8 cellular contexts compared by ENCODE assay signal in the genomic region with DNA sequence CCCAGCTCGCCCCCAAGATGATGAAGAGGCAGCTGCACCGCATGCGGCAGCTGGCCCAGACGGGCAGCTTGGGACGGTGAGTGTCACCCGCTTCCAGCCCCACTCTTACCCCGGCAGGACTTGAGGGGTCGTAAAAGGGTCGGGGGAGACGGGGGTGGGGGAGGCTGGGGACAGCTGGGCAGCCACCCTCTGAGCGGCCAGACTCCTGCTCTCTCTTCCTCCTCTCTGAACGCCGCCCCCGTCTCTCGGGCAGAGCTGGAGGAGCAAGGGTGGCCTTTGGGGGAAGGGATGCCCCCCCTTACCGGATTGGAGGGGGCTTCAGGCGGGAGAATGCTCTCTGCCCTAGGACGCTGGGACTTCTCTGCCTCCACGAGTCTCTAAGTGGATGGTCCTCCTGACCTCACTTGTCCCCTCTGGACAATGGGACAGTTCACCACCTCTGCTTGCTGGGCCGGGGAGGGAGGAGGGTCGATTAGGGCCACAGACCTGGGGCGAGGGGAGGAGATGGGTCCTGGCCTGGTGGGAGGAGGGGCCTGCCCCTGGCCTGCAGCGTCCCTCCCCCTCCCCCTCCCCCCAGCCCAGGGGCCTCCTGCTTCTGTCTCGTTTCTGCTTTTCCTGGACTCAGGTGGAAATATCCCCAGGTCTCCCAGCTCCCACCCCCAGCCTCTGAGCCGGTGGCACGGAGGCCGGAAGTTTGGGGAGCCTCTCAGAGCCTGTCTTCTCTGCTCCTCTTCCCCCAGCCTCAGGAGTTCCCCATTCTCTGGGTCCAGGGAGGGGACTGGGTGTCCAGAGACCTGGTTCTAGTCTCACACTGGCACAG. TPM values are rescaled to one million over a fixed set of nuclear protein-coding genes. Genes with fewer than 3 reads are reported as not detected.
DNase-seq lines count a peak whose midpoint lies in the region; ATAC-seq, FAIRE-seq and TF ChIP-seq lines count a peak whose summit lies in the region.

No MANE protein-coding gene starts in this region.

- peak overlapping the region; percentile 77 for H3K27ac ChIP-seq in CD4-positive, alpha-beta T cell (ENCODE audit: low read depth, low read length)
- peak overlapping the region; percentile 86 for H3K27ac ChIP-seq in GM12878 (ENCODE audit: control insufficient read depth, insufficient read depth)
- peak overlapping the region; percentile 31 to 38 (median 33) for H3K27ac ChIP-seq in right lobe of liver
- H3K27ac ChIP-seq in upper lobe of right lung: peak overlapping the region; percentile 59

- H3K4me2 ChIP-seq in GM12878 (ENCODE audit: control insufficient read depth, insufficient read depth): peak overlapping the region; percentile 79

- no peaks in the 10 kb centered on the region for H3K9me3 Mint-ChIP-seq in CD4-positive, alpha-beta T cell

- no peaks in the 10 kb centered on the region for H4K20me1 ChIP-seq in GM12878 (ENCODE audit: control insufficient read depth, insufficient read depth)

- under 1% methylated on average over 23 of the region's 27 CpGs for WGBS in GM12878 (ENCODE audit: insufficient coverage, insufficient replicate concordance, low lambda C conversion rate, missing lambda C conversion rate)
- WGBS in right lobe of liver (ENCODE audit: insufficient coverage, low coverage, low lambda C conversion rate, missing lambda C conversion rate): 22% methylated on average over 9 of the region's 27 CpGs

- no peak for FAIRE-seq in GM12878 (lab: Jason Lieb, UNC)

- peaks cover 67% of the 10 kb centered on the region for H3K4me1 Mint-ChIP-seq in CD4-positive, alpha-beta T cell (ENCODE audit: low read depth)

- no peak for TF ChIP-seq CTCF in CD4-positive, alpha-beta T cell (IDR thresholded peaks at IDR 0.05)
- no peak for TF ChIP-seq CTCF in GM12878 (IDR thresholded peaks at IDR 0.05 in 2 of 3, conservative IDR thresholded peaks at IDR 0.05 in 1 of 3; ENCODE audit: control insufficient read depth in 2 of 3, extremely low read depth in 1 of 3, insufficient read depth in 1 of 3, low read depth in 3 of 3, low read length in 3 of 3)
- TF ChIP-seq CTCF in right lobe of liver (IDR thresholded peaks at IDR 0.05): no peak
- TF ChIP-seq CTCF in upper lobe of right lung (IDR thresholded peaks at IDR 0.05): no peak

- H3K27ac Mint-ChIP-seq in CD4-positive, alpha-beta T cell: peak overlapping the region; percentile 90

- no peak for DNase-seq in CD4-positive, alpha-beta T cell
- peak; percentile 66 to 67 for DNase-seq in Kasumi-1 (lab: John Stamatoyannopoulos, UW)
- no peak for DNase-seq in GM12878 (ENCODE audit: low read depth, low spot score)
- peak in 2 of 3 donors; percentile 35 to 46 for DNase-seq in right lobe of liver
- DNase-seq in upper lobe of right lung: no peak
- DNase-seq in ecto neural progenitor cell (ENCODE audit: low spot score): no peak
- no peak for DNase-seq in hepatic stellate cell (ENCODE audit: low spot score)
- no peak for DNase-seq in NCI-H82 (lab: John Stamatoyannopoulos, UW)

- POLR2A ChIA-PET in CD4-positive, alpha-beta T cell (lab: Charles Lee): interaction anchor here (1.1 to 9.5 kb wide), 7 partner anchors 8 to 41 kb away, joined by 3 to 107 read pairs (median 15); a partner anchor contains a TSS
- POLR2A ChIA-PET in GM12878 (lab: Charles Lee): interaction anchor here (0.8 to 6.0 kb wide), 6 partner anchors 10 to 37 kb away, joined by 3 to 96 read pairs (median 24); a partner anchor contains a TSS

- peak; percentile 20 for ATAC-seq in CD4-positive, alpha-beta T cell (ENCODE audit: poor library complexity)
- ATAC-seq in GM12878 (peak; percentile 32), right lobe of liver (peak in 1 of 4 donors; percentile 25), upper lobe of right lung (peak; percentile 39)

- peaks cover 45% of the 10 kb centered on the region for H3K36me3 Mint-ChIP-seq in CD4-positive, alpha-beta T cell (ENCODE audit: low read depth)

- no peak for TF ChIP-seq EP300 in GM12878 (IDR thresholded peaks at IDR 0.05; ENCODE audit: borderline replicate concordance in 1 of 2, control insufficient read depth in 1 of 2, low read depth in 2 of 2, low read length in 2 of 2)

- H2AFZ ChIP-seq in GM12878 (ENCODE audit: control insufficient read depth, low read depth, low read length): no peak overlapping the region; the same call in 1 of the 2 replicates

- no peak for TF ChIP-seq POLR2A in GM12878 (IDR thresholded peaks at IDR 0.05; ENCODE audit: low read depth, low read length)
- TF ChIP-seq POLR2A in right lobe of liver (IDR thresholded peaks at IDR 0.05): no peak

- H3K79me2 ChIP-seq in GM12878 (ENCODE audit: control insufficient read depth, insufficient read depth, low read length): peaks cover 27% of the 10 kb centered on the region

- H3K27me3 ChIP-seq in CD4-positive, alpha-beta T cell (ENCODE audit: control insufficient read depth, insufficient read depth, low read length): no peaks in the 10 kb centered on the region
- no peaks in the 10 kb centered on the region for H3K27me3 ChIP-seq in GM12878 (replicated peaks in 1 of 2; ENCODE audit: control insufficient read depth in 2 of 2, insufficient read depth in 2 of 2, low read length in 1 of 2)
- no peaks in the 10 kb centered on the region for H3K27me3 ChIP-seq in right lobe of liver
- H3K27me3 ChIP-seq in upper lobe of right lung: no peaks in the 10 kb centered on the region

- peak overlapping the region; percentile 96 for H3K4me3 ChIP-seq in GM12878
- peak overlapping the region; percentile 38 to 49 (median 41) for H3K4me3 ChIP-seq in right lobe of liver
- H3K4me3 ChIP-seq in upper lobe of right lung: peak overlapping the region; percentile 62

- H3K9me3 ChIP-seq in CD4-positive, alpha-beta T cell (ENCODE audit: control insufficient read depth, low read length): no peaks in the 10 kb centered on the region
- H3K9me3 ChIP-seq in GM12878 (replicated peaks; ENCODE audit: control insufficient read depth, insufficient read depth, low read length) (no peaks in the 10 kb centered on the region), right lobe of liver (no peaks in the 10 kb centered on the region), upper lobe of right lung (no peaks in the 10 kb centered on the region)

- RAD21 ChIA-PET in GM12878 (lab: Charles Lee; ENCODE audit: unreplicated experiment): interaction anchor here (0.6 to 10.1 kb wide), 9 partner anchors 7 to 353 kb away, joined by 3 to 173 read pairs (median 8); a partner anchor contains a TSS

- SMC1A ChIA-PET in GM12878 (lab: Charles Lee; ENCODE audit: uncharacterized antibody, unreplicated experiment): interaction anchor here (0.9 to 8.6 kb wide), 7 partner anchors 7 to 39 kb away, joined by 3 to 108 read pairs (median 36); a partner anchor contains a TSS

- in situ Hi-C loops in GM12878 (cut with MboI): no loop called here

- BruUV-seq in GM12878 (replicated peaks; lab: Mats Ljungman, UMichigan): no TSS peak

- H3K4me1 ChIP-seq in GM12878 (ENCODE audit: control insufficient read depth, insufficient read depth, low read length): peaks cover 62% of the 10 kb centered on the region
- peaks cover 0 to 10% (median 0%) of the 10 kb centered on the region in 4 donors for H3K4me1 ChIP-seq in right lobe of liver
- H3K4me1 ChIP-seq in upper lobe of right lung: peaks cover 42% of the 10 kb centered on the region

- H3K9ac ChIP-seq in GM12878 (ENCODE audit: control insufficient read depth, insufficient read depth, low read length): peak overlapping the region; percentile 87

- intact Hi-C loops in CD4-positive, alpha-beta T cell (cut with DNase I, micrococcal nuclease): loop anchor here in 1 of 2 experiments (2.0 kb wide), 1 partner anchor 19 kb away; a partner anchor contains a TSS
- intact Hi-C loops in GM12878 (cut with micrococcal nuclease; ENCODE audit: unreplicated experiment) (no loop called here), right lobe of liver (cut with DNase I) (loop anchor here (5.0 to 10.0 kb wide), 2 partner anchors 42 to 85 kb away; no protein-coding TSS in a partner anchor), upper lobe of right lung (cut with DNase I) (loop anchor here (10.0 kb wide), 2 partner anchors 45 to 145 kb away; a partner anchor contains a TSS)

- CTCF ChIA-PET in CD4-positive, alpha-beta T cell (lab: Charles Lee): interaction anchor here (7.4 kb wide), 1 partner anchor 41 kb away, joined by 171 read pairs; a partner anchor contains a TSS
- CTCF ChIA-PET in GM12878 (lab: Yijun Ruan, JAX): interaction anchor here (1.7 to 15.9 kb wide), 6 partner anchors 6 to 48 kb away, joined by 3 to 396 read pairs (median 193); a partner anchor contains a TSS

- H3K36me3 ChIP-seq in GM12878 (ENCODE audit: control insufficient read depth in 2 of 2, insufficient read depth in 2 of 2, low read length in 1 of 2) (peaks cover 9 to 13% of the 10 kb centered on the region in 2 experiments; a peak in 3 of 4 replicates), right lobe of liver (no peaks in the 10 kb centered on the region), upper lobe of right lung (no peaks in the 10 kb centered on the region)

- no peak for TF ChIP-seq RAD21 in GM12878 (IDR thresholded peaks at IDR 0.05; ENCODE audit: insufficient read depth, low read depth, low read length)

- H3K27me3 Mint-ChIP-seq in CD4-positive, alpha-beta T cell: no peaks in the 10 kb centered on the region

- peak overlapping the region; percentile 100 for H3K4me3 Mint-ChIP-seq in CD4-positive, alpha-beta T cell

RNA-seq across cellular contexts. Expression of a gene that starts 0.5 kb away (rescaled TPM):
- 10 to 100 TPM; 46.9 to 49.0 TPM for total RNA-seq in CD4-positive, alpha-beta T cell
- total RNA-seq in GM12878 (2013; cell fraction: nucleolus; rRNA removed): 73.5 and 76.3 TPM in 2 replicates
- total RNA-seq in GM12878 (2014; rRNA removed) (34.0 and 37.5 TPM in 2 replicates), GM12878 (2014; rRNA removed; fragmentation: Illumina TruSeq; extraction: Trizol) (16.8 and 17.9 TPM in 2 replicates), GM12878 (2021) (67.0 and 70.5 TPM in 2 replicates), right lobe of liver (1 to 10 TPM; 1.6 to 4.8 (median 2.8) TPM), upper lobe of right lung (28.3 TPM)
- 126 TPM for polyA plus RNA-seq in GM12878 (2011; ENCODE audit: low read depth)
- polyA plus RNA-seq in GM12878 (2011; rRNA removed) (14.5 and 27.0 TPM in 2 replicates), GM12878 (2014; fragmentation: Illumina TruSeq; extraction: Trizol) (22.9 and 58.6 TPM in 2 replicates), GM12878 (2014; fragmentation: Nextera tagmentation; extraction: Ambion mirVana) (1 to 10 TPM in 1 of 2 experiments, under 1 TPM in 1; 0.29 to 1.1 TPM), GM12878 (2014; rRNA removed) (31.7 and 43.3 TPM in 2 replicates), GM12878 (2016; fragmentation: Nextera tagmentation; extraction: Ambion mirVana) (1 to 10 TPM; 4.8 to 9.9 TPM)
- polyA plus RNA-seq in GM12878 (2011; cell fraction: cytosol; rRNA removed): 37.4 and 46.9 TPM in 2 replicates
- polyA plus RNA-seq in GM12878 (2011; cell fraction: nucleus; rRNA removed): 135 and 140 TPM in 2 replicates
- 56.7 and 111 TPM in 2 replicates for polyA plus RNA-seq in GM12878 (2012)
- polyA minus RNA-seq in GM12878 (2011; rRNA and poly(A)+ RNA removed): 39.4 and 47.3 TPM in 2 replicates
- 11.4 and 39.4 TPM in 2 replicates for polyA minus RNA-seq in GM12878 (2011; cell fraction: cytosol; rRNA and poly(A)+ RNA removed)
- polyA minus RNA-seq in GM12878 (2011; cell fraction: nucleus; rRNA and poly(A)+ RNA removed): 33.5 and 50.5 TPM in 2 replicates

RNA-seq across cellular contexts. Expression of a gene that starts 18.5 kb away (rescaled TPM):
- total RNA-seq in CD4-positive, alpha-beta T cell: 1 to 10 TPM; 1.5 TPM
- total RNA-seq in GM12878 (2013; cell fraction: nucleolus; rRNA removed): 7.4 and 8.6 TPM in 2 replicates
- 36.8 and 41.1 TPM in 2 replicates for total RNA-seq in GM12878 (2014; rRNA removed)
- total RNA-seq in GM12878 (2014; rRNA removed; fragmentation: Illumina TruSeq; extraction: Trizol): 27.2 and 29.7 TPM in 2 replicates
- total RNA-seq in GM12878 (2021): 38.6 and 44.7 TPM in 2 replicates
- 14.9 TPM for polyA plus RNA-seq in GM12878 (2011; ENCODE audit: low read depth)
- polyA plus RNA-seq in GM12878 (2011; rRNA removed): 25.4 and 39.4 TPM in 2 replicates
- 66.8 and 73.1 TPM in 2 replicates for polyA plus RNA-seq in GM12878 (2011; cell fraction: cytosol; rRNA removed)
- polyA plus RNA-seq in GM12878 (2011; cell fraction: nucleus; rRNA removed): 26.0 and 35.5 TPM in 2 replicates
- polyA plus RNA-seq in GM12878 (2012): 17.7 and 26.5 TPM in 2 replicates
- polyA plus RNA-seq in GM12878 (2014; fragmentation: Illumina TruSeq; extraction: Trizol): 30.1 and 40.0 TPM in 2 replicates
- 10 to 100 TPM in 1 of 2 experiments, 1 to 10 TPM in 1; 9.8 to 15.2 TPM for polyA plus RNA-seq in GM12878 (2014; fragmentation: Nextera tagmentation; extraction: Ambion mirVana)
- 56.7 and 57.9 TPM in 2 replicates for polyA plus RNA-seq in GM12878 (2014; rRNA removed)
- polyA plus RNA-seq in GM12878 (2016; fragmentation: Nextera tagmentation; extraction: Ambion mirVana): 1 to 10 TPM; 4.4 to 4.8 TPM
- 22.2 and 37.3 TPM in 2 replicates for polyA minus RNA-seq in GM12878 (2011; rRNA and poly(A)+ RNA removed)
- polyA minus RNA-seq in GM12878 (2011; cell fraction: cytosol; rRNA and poly(A)+ RNA removed): 11.4 and 17.4 TPM in 2 replicates
- polyA minus RNA-seq in GM12878 (2011; cell fraction: nucleus; rRNA and poly(A)+ RNA removed): 7.3 and 9.7 TPM in 2 replicates
- 10 to 100 TPM; 15.7 to 63.4 (median 34.4) TPM for total RNA-seq in right lobe of liver
- total RNA-seq in upper lobe of right lung: 6.1 TPM

RNA-seq across cellular contexts. Expression of a gene that starts 31.3 kb away (rescaled TPM):
- 10 to 100 TPM; 57.0 to 60.9 TPM for total RNA-seq in CD4-positive, alpha-beta T cell
- total RNA-seq in GM12878 (2013; cell fraction: nucleolus; rRNA removed): 185 and 204 TPM in 2 replicates
- total RNA-seq in GM12878 (2014; rRNA removed): 43.1 and 53.4 TPM in 2 replicates
- total RNA-seq in GM12878 (2014; rRNA removed; fragmentation: Illumina TruSeq; extraction: Trizol): 29.1 and 30.4 TPM in 2 replicates
- total RNA-seq in GM12878 (2021): 55.0 and 63.4 TPM in 2 replicates
- polyA plus RNA-seq in GM12878 (2011; ENCODE audit: low read depth): 20.6 TPM
- 38.7 and 43.7 TPM in 2 replicates for polyA plus RNA-seq in GM12878 (2011; rRNA removed)
- 29.0 and 49.3 TPM in 2 replicates for polyA plus RNA-seq in GM12878 (2011; cell fraction: cytosol; rRNA removed)
- polyA plus RNA-seq in GM12878 (2011; cell fraction: nucleus; rRNA removed): 214 and 255 TPM in 2 replicates
- polyA plus RNA-seq in GM12878 (2012): 46.2 and 48.1 TPM in 2 replicates
- polyA plus RNA-seq in GM12878 (2014; fragmentation: Illumina TruSeq; extraction: Trizol): 23.4 and 31.6 TPM in 2 replicates
- 1 to 10 TPM; 1.4 to 4.8 TPM for polyA plus RNA-seq in GM12878 (2014; fragmentation: Nextera tagmentation; extraction: Ambion mirVana)
- polyA plus RNA-seq in GM12878 (2014; rRNA removed): 77.8 and 79.4 TPM in 2 replicates
- 10 to 100 TPM; 45.0 to 48.0 TPM for polyA plus RNA-seq in GM12878 (2016; fragmentation: Nextera tagmentation; extraction: Ambion mirVana)
- 30.1 and 54.2 TPM in 2 replicates for polyA minus RNA-seq in GM12878 (2011; rRNA and poly(A)+ RNA removed)
- 15.8 and 17.6 TPM in 2 replicates for polyA minus RNA-seq in GM12878 (2011; cell fraction: cytosol; rRNA and poly(A)+ RNA removed)
- 45.1 and 75.9 TPM in 2 replicates for polyA minus RNA-seq in GM12878 (2011; cell fraction: nucleus; rRNA and poly(A)+ RNA removed)
- total RNA-seq in right lobe of liver: 10 to 100 TPM; 18.4 to 27.3 (median 24.1) TPM
- 64.4 TPM for total RNA-seq in upper lobe of right lung

RNA-seq across cellular contexts. Expression of a gene that starts 35.5 kb away (rescaled TPM):
- 10 to 100 TPM; 85.1 to 93.7 TPM for total RNA-seq in CD4-positive, alpha-beta T cell
- total RNA-seq in GM12878 (2013; cell fraction: nucleolus; rRNA removed): 71.4 and 74.1 TPM in 2 replicates
- total RNA-seq in GM12878 (2014; rRNA removed) (1,028 and 1,163 TPM in 2 replicates), GM12878 (2014; rRNA removed; fragmentation: Illumina TruSeq; extraction: Trizol) (508 and 518 TPM in 2 replicates), GM12878 (2021) (636 and 637 TPM in 2 replicates), right lobe of liver (100 to 1,000 TPM in 4 of 6 experiments, 10 to 100 TPM in 2; 34.7 to 267 (median 141) TPM), upper lobe of right lung (340 TPM)
- 1,837 TPM for polyA plus RNA-seq in GM12878 (2011; ENCODE audit: low read depth)
- polyA plus RNA-seq in GM12878 (2011; rRNA removed) (690 and 1,889 TPM in 2 replicates), GM12878 (2014; fragmentation: Illumina TruSeq; extraction: Trizol) (56.5 and 312 TPM in 2 replicates), GM12878 (2014; fragmentation: Nextera tagmentation; extraction: Ambion mirVana) (100 to 1,000 TPM; 571 TPM), GM12878 (2014; rRNA removed) (1,386 and 1,631 TPM in 2 replicates), GM12878 (2016; fragmentation: Nextera tagmentation; extraction: Ambion mirVana) (100 to 1,000 TPM; 777 to 791 TPM)
- polyA plus RNA-seq in GM12878 (2011; cell fraction: cytosol; rRNA removed): 2,989 and 3,872 TPM in 2 replicates
- 1,936 and 2,514 TPM in 2 replicates for polyA plus RNA-seq in GM12878 (2011; cell fraction: nucleus; rRNA removed)
- 1,111 and 1,241 TPM in 2 replicates for polyA plus RNA-seq in GM12878 (2012)
- 796 and 1,494 TPM in 2 replicates for polyA minus RNA-seq in GM12878 (2011; rRNA and poly(A)+ RNA removed)
- polyA minus RNA-seq in GM12878 (2011; cell fraction: cytosol; rRNA and poly(A)+ RNA removed): 213 and 229 TPM in 2 replicates
- 191 and 194 TPM in 2 replicates for polyA minus RNA-seq in GM12878 (2011; cell fraction: nucleus; rRNA and poly(A)+ RNA removed)

RNA-seq across cellular contexts. Expression of a gene that starts 46.2 kb away (rescaled TPM):
- total RNA-seq in CD4-positive, alpha-beta T cell: 10 to 100 TPM; 24.3 to 26.2 TPM
- 24.0 and 33.8 TPM in 2 replicates for total RNA-seq in GM12878 (2013; cell fraction: nucleolus; rRNA removed)
- 42.1 and 43.2 TPM in 2 replicates for total RNA-seq in GM12878 (2014; rRNA removed)
- total RNA-seq in GM12878 (2014; rRNA removed; fragmentation: Illumina TruSeq; extraction: Trizol): 34.2 and 40.5 TPM in 2 replicates
- 36.5 and 37.0 TPM in 2 replicates for total RNA-seq in GM12878 (2021)
- 10.0 TPM for polyA plus RNA-seq in GM12878 (2011; ENCODE audit: low read depth)
- polyA plus RNA-seq in GM12878 (2011; rRNA removed): 23.1 and 25.8 TPM in 2 replicates
- 22.1 and 36.9 TPM in 2 replicates for polyA plus RNA-seq in GM12878 (2011; cell fraction: cytosol; rRNA removed)
- 38.6 and 48.7 TPM in 2 replicates for polyA plus RNA-seq in GM12878 (2011; cell fraction: nucleus; rRNA removed)
- polyA plus RNA-seq in GM12878 (2012): 14.2 and 20.3 TPM in 2 replicates
- 15.5 and 43.2 TPM in 2 replicates for polyA plus RNA-seq in GM12878 (2014; fragmentation: Illumina TruSeq; extraction: Trizol)
- polyA plus RNA-seq in GM12878 (2014; fragmentation: Nextera tagmentation; extraction: Ambion mirVana): 10 to 100 TPM in 1 of 2 experiments, 1 to 10 TPM in 1; 3.3 to 12.9 TPM
- polyA plus RNA-seq in GM12878 (2014; rRNA removed): 41.7 and 49.8 TPM in 2 replicates
- 10 to 100 TPM; 64.6 to 69.4 TPM for polyA plus RNA-seq in GM12878 (2016; fragmentation: Nextera tagmentation; extraction: Ambion mirVana)
- polyA minus RNA-seq in GM12878 (2011; rRNA and poly(A)+ RNA removed): 5.6 and 12.4 TPM in 2 replicates
- polyA minus RNA-seq in GM12878 (2011; cell fraction: cytosol; rRNA and poly(A)+ RNA removed): 9.0 and 9.5 TPM in 2 replicates
- 5.2 and 12.5 TPM in 2 replicates for polyA minus RNA-seq in GM12878 (2011; cell fraction: nucleus; rRNA and poly(A)+ RNA removed)
- total RNA-seq in right lobe of liver: 10 to 100 TPM in 2 of 6 experiments, 1 to 10 TPM in 4; 8.4 to 16.1 (median 9.4) TPM
- total RNA-seq in upper lobe of right lung: 21.6 TPM

Comparison
In these comparisons a context has a peak if more than half of its experiments do, and no peak if none do; other contexts are left out.
1. DNase-seq: peak in Kasumi-1 (2 of 2) and right lobe of liver (2 of 3); none in CD4-positive, alpha-beta T cell (0 of 10), GM12878 (single experiment), upper lobe of right lung (single experiment), ecto neural progenitor cell (single experiment), hepatic stellate cell (single experiment) and NCI-H82 (single experiment).
2. H3K27ac ChIP-seq: peak in every context shown above with its lines; median percentile 86 in GM12878; 77 in CD4-positive, alpha-beta T cell; 59 in upper lobe of right lung; 33 in right lobe of liver.
3. H3K4me3 ChIP-seq: peak in every context shown above with its lines; median percentile 96 in GM12878; 62 in upper lobe of right lung; 41 in right lobe of liver.